28 cellular contexts compared by ENCODE assay signal in the genomic region with DNA sequence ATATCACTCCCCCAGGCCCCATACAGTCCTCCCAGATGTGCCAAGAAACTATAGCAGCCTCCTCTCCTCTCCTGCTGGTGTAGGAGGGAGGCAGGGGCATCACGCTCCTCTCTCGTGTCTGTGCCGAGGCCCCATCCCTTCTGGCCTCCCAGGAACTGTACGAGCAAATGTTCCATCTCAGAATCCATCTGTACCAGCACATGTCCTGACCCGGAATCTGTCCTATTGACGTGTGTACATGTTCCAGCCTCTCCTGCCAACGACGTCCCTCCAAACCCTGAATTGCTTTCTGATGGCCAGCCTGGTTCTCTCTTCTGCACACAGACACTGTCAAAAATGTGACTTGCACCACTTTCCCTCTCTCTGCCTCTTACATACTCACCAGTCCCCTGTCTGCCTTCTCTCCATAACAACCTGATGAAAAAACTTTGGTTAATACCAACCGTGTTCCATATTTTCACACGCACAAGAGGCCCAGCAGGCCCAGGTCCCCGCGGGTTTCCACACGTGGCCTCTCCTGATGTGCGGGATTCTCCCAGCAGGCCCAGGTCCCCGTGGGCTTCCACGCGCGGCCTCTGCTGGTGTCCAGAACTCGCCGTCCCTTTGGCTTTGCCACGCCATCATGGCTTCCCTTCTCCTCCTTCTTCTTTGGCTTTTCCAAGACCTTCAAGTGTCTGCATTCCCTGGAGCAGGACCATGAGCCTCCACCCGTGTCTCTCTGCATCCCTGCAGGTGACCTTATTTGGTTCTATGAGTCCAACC.
DNase-seq lines count a peak whose midpoint lies in the region; ATAC-seq, FAIRE-seq and TF ChIP-seq lines count a peak whose summit lies in the region.
"Had no signal": no experiment of that assay in that cellular context is flagged by ENCODE, and none has a peak within 500 bp of the region (broad histone marks: within the 10 kb centered on the region; RNA-seq: fewer than 3 reads in every experiment).

No MANE protein-coding gene starts in this region.

- no peaks in the 10 kb centered on the region for H3K4me1 ChIP-seq in K562 (replicated peaks in 1 of 2; ENCODE audit: control insufficient read depth in 2 of 2, insufficient read depth in 2 of 2, low read length in 2 of 2)
- H3K4me1 ChIP-seq in lower lobe of right lung: no peaks in the 10 kb centered on the region
- H3K4me1 ChIP-seq: BE2C had no signal

- no peaks in the 10 kb centered on the region for H3K79me2 ChIP-seq in K562 (ENCODE audit: control insufficient read depth, insufficient read depth, low read length)

- H3K4me3 Mint-ChIP-seq in osteocyte (ENCODE audit: unreplicated experiment): no peak overlapping the region
- no peak overlapping the region for H3K4me3 Mint-ChIP-seq in activated CD4-positive, alpha-beta T cell treated with anti-CD3 and anti-CD28 coated beads, Interleukin-2, amount 10 ng/mL, durations not matched to agents 7 days and 5 days
- H3K4me3 Mint-ChIP-seq: CD14-positive monocyte; CD4-positive, alpha-beta memory T cell; CD4-positive, CD25-positive, alpha-beta regulatory T cell; CD8-positive, alpha-beta memory T cell had no signal

- no peak for DNase-seq in K562 (ENCODE audit: extremely low read depth in 1 of 4, low spot score in 3 of 4)
- no peak for DNase-seq in bronchial epithelial cell (ENCODE audit: low read depth)
- DNase-seq in lower lobe of right lung: no peak
- peak; percentile 79 for DNase-seq in osteocyte (ENCODE audit: extremely low spot score, unreplicated experiment)
- no peak for DNase-seq in NCI-H526 treated with DMSO at 0.1 percent for 48 hours (lab: John Stamatoyannopoulos, UW)
- DNase-seq in activated CD4-positive, alpha-beta T cell treated with anti-CD3 and anti-CD28 coated beads, Interleukin-2, amount 10 ng/mL, durations not matched to agents 7 days and 5 days: no peak
- no peak for DNase-seq in anterior cingulate cortex (lab: John Stamatoyannopoulos, UW)
- DNase-seq: 8988T; ACHN; BE2C; CD4-positive, alpha-beta memory T cell; CD4-positive, CD25-positive, alpha-beta regulatory T cell; CD8-positive, alpha-beta memory T cell; COR-L47; DMS 273 treated with DMSO at 0.1 percent for 48 hours; DMS153; DMS53; DMS79; DND-41; EL; GDM1 had no signal

- peaks cover 28% of the 10 kb centered on the region for H3K9me3 Mint-ChIP-seq in osteocyte (ENCODE audit: unreplicated experiment)
- H3K9me3 Mint-ChIP-seq in activated CD4-positive, alpha-beta T cell treated with anti-CD3 and anti-CD28 coated beads, Interleukin-2, amount 10 ng/mL, durations not matched to agents 7 days and 5 days: peaks cover 16% of the 10 kb centered on the region

- CTCF ChIA-PET in K562 (lab: Yijun Ruan, JAX; ENCODE audit: low intra/inter-chr PET ratio): no interaction called here
- CTCF ChIA-PET in activated CD4-positive, alpha-beta T cell treated with anti-CD3 and anti-CD28 coated beads, Interleukin-2, amount 10 ng/mL, durations not matched to agents 7 days and 5 days (lab: Charles Lee): no interaction called here

- H3K9me1 ChIP-seq in K562 (ENCODE audit: control insufficient read depth, insufficient read depth, low read length): no peaks in the 10 kb centered on the region

- TF ChIP-seq RAD21 in K562 (CRISPR knock-in tag; conservative IDR thresholded peaks at IDR 0.05 in 1 of 2, IDR thresholded peaks at IDR 0.05 in 1 of 2): no peak

- no peak overlapping the region for H3K27ac Mint-ChIP-seq in osteocyte (ENCODE audit: unreplicated experiment)
- H3K27ac Mint-ChIP-seq in activated CD4-positive, alpha-beta T cell treated with anti-CD3 and anti-CD28 coated beads, Interleukin-2, amount 10 ng/mL, durations not matched to agents 7 days and 5 days: no peak overlapping the region
- H3K27ac Mint-ChIP-seq: CD14-positive monocyte; CD4-positive, CD25-positive, alpha-beta regulatory T cell; CD8-positive, alpha-beta memory T cell had no signal

- H3K36me3 Mint-ChIP-seq in osteocyte (ENCODE audit: unreplicated experiment): peaks cover 4% of the 10 kb centered on the region
- H3K36me3 Mint-ChIP-seq in activated CD4-positive, alpha-beta T cell treated with anti-CD3 and anti-CD28 coated beads, Interleukin-2, amount 10 ng/mL, durations not matched to agents 7 days and 5 days (ENCODE audit: low read depth): no peaks in the 10 kb centered on the region
- H3K36me3 Mint-ChIP-seq: CD14-positive monocyte; CD4-positive, CD25-positive, alpha-beta regulatory T cell had no signal

- peaks cover 2% of the 10 kb centered on the region for H3K27me3 Mint-ChIP-seq in osteocyte (ENCODE audit: unreplicated experiment)
- no peaks in the 10 kb centered on the region for H3K27me3 Mint-ChIP-seq in activated CD4-positive, alpha-beta T cell treated with anti-CD3 and anti-CD28 coated beads, Interleukin-2, amount 10 ng/mL, durations not matched to agents 7 days and 5 days
- H3K27me3 Mint-ChIP-seq: CD4-positive, CD25-positive, alpha-beta regulatory T cell had no signal

- TF ChIP-seq POLR2A in K562 (conservative IDR thresholded peaks at IDR 0.05): no peak

- no TSS peak for BruUV-seq in K562 (replicated peaks; lab: Mats Ljungman, UMichigan)

- H3K9ac ChIP-seq in K562 (ENCODE audit: insufficient read depth in 1 of 2, low read depth in 2 of 2, low read length in 2 of 2): no peak overlapping the region
- H3K9ac ChIP-seq: BLaER1 had no signal

- TF ChIP-seq EP300 in K562 (IDR thresholded peaks at IDR 0.05; ENCODE audit: low read length): no peak

- WGBS in K562 (ENCODE audit: insufficient coverage, low coverage, missing lambda C conversion rate): 2% methylated on average over 22 of the region's 22 CpGs

- H3K27me3 ChIP-seq in K562 (ENCODE audit: control insufficient read depth in 2 of 2, insufficient read depth in 2 of 2, low read length in 2 of 2) (peaks cover 25 to 44% of the 10 kb centered on the region in 2 experiments; a peak in 4 of 5 replicates), bronchial epithelial cell (ENCODE audit: control insufficient read depth, insufficient read depth, low read length) (no peaks in the 10 kb centered on the region), lower lobe of right lung (ENCODE audit: low read depth) (no peaks in the 10 kb centered on the region)
- H3K27me3 ChIP-seq: BE2C, BLaER1 had no signal

- FAIRE-seq in K562 (lab: Jason Lieb, UNC) (no peak), bronchial epithelial cell (lab: Jason Lieb, UNC) (peak; percentile 55)
- FAIRE-seq: A204.1, GM12878, GM12892, GM18507 had no signal

- POLR2A ChIA-PET in K562 (lab: Yijun Ruan, JAX): no interaction called here
- POLR2A ChIA-PET in activated CD4-positive, alpha-beta T cell treated with anti-CD3 and anti-CD28 coated beads, Interleukin-2, amount 10 ng/mL, durations not matched to agents 7 days and 5 days (lab: Charles Lee): no interaction called here

- no peaks in the 10 kb centered on the region for H3K9me3 ChIP-seq in K562 (replicated peaks; ENCODE audit: control insufficient read depth, insufficient read depth, low read depth, low read length)
- H3K9me3 ChIP-seq in lower lobe of right lung: no peaks in the 10 kb centered on the region
- H3K9me3 ChIP-seq: BE2C had no signal

- H3K4me1 Mint-ChIP-seq in osteocyte (ENCODE audit: unreplicated experiment): no peaks in the 10 kb centered on the region
- H3K4me1 Mint-ChIP-seq in activated CD4-positive, alpha-beta T cell treated with anti-CD3 and anti-CD28 coated beads, Interleukin-2, amount 10 ng/mL, durations not matched to agents 7 days and 5 days: no peaks in the 10 kb centered on the region
- H3K4me1 Mint-ChIP-seq: CD14-positive monocyte; CD4-positive, alpha-beta memory T cell; CD4-positive, CD25-positive, alpha-beta regulatory T cell had no signal

- H3K27ac ChIP-seq in K562 (ENCODE audit: extremely low read depth, low read depth, low read length) (no peak overlapping the region), lower lobe of right lung (peak overlapping the region; percentile 24)
- H3K27ac ChIP-seq: BLaER1 had no signal

- intact Hi-C loops in K562 (cut with micrococcal nuclease): no loop called here
- intact Hi-C loops in lower lobe of right lung (cut with DNase I): no loop called here

- no peak overlapping the region for H3K4me2 ChIP-seq in K562 (ENCODE audit: insufficient read depth, low read length)
- H3K4me2 ChIP-seq: BLaER1 had no signal

- H4K20me1 ChIP-seq in K562 (replicated peaks; ENCODE audit: control insufficient read depth, insufficient read depth, low read length): no peaks in the 10 kb centered on the region
- H4K20me1 ChIP-seq: BLaER1 had no signal

- H3K4me3 ChIP-seq in K562: no peak overlapping the region
- no peak overlapping the region for H3K4me3 ChIP-seq in bronchial epithelial cell (ENCODE audit: low read depth, low read length)
- H3K4me3 ChIP-seq in lower lobe of right lung: no peak overlapping the region
- H3K4me3 ChIP-seq: BLaER1, GM12878 had no signal

- in situ Hi-C loops in K562 (cut with MboI): no loop called here

- ATAC-seq in K562 (no peak), lower lobe of right lung (peak in 1 of 2 donors; percentile 14), GM21390 (IDR thresholded peaks at IDR 0.05; ENCODE audit: unreplicated experiment) (no peak)
- ATAC-seq: GM12878 had no signal

- no peak overlapping the region for H2AFZ ChIP-seq in K562 (ENCODE audit: low read depth, low read length)

- no peaks in the 10 kb centered on the region for H3K36me3 ChIP-seq in K562 (ENCODE audit: control insufficient read depth, insufficient read depth, low read length)
- no peaks in the 10 kb centered on the region for H3K36me3 ChIP-seq in bronchial epithelial cell (ENCODE audit: control insufficient read depth, insufficient read depth, low read length)
- no peaks in the 10 kb centered on the region for H3K36me3 ChIP-seq in lower lobe of right lung
- H3K36me3 ChIP-seq: BE2C, BLaER1 had no signal

- TF ChIP-seq CTCF in K562 (IDR thresholded peaks at IDR 0.05 in 2 of 3, conservative IDR thresholded peaks at IDR 0.05 in 1 of 3; ENCODE audit: insufficient read depth in 2 of 3, low read depth in 1 of 3, low read length in 3 of 3): no peak
- no peak for TF ChIP-seq CTCF in bronchial epithelial cell (IDR thresholded peaks at IDR 0.05; ENCODE audit: insufficient read depth, low read length, severe bottlenecking)
- TF ChIP-seq CTCF in lower lobe of right lung (IDR thresholded peaks at IDR 0.05): no peak
- no peak for TF ChIP-seq CTCF in osteocyte (IDR thresholded peaks at IDR 0.05)

TF ChIP-seq in K562, 482 proteins besides CTCF, POLR2A, EP300 and RAD21:
- TF ChIP-seq ZKSCAN3 (CRISPR knock-in tag; IDR thresholded peaks at IDR 0.05) (no peak), STAT5B (CRISPR knock-in tag; IDR thresholded peaks at IDR 0.05) (no peak), MCM3 (IDR thresholded peaks at IDR 0.05) (0 out of 2 replicates have a peak, but pooled peaks have one; percentile 18), PML (IDR thresholded peaks at IDR 0.05; ENCODE audit: low read length) (no peak), ZNF445 (CRISPR knock-in tag; IDR thresholded peaks at IDR 0.05; ENCODE audit: low read depth) (no peak)
